10 cellular contexts compared by ENCODE assay signal in genomic region chr11:62402226-62402625, GRCh38. TPM values are rescaled to one million over a fixed set of nuclear protein-coding genes. Genes with fewer than 3 reads are reported as not detected.
DNase-seq lines count a peak whose midpoint lies in the region; ATAC-seq and TF ChIP-seq lines count a peak whose summit lies in the region.
"Had no signal": no experiment of that assay in that cellular context is flagged by ENCODE, and none has a peak within 500 bp of the region (broad histone marks: within the 10 kb centered on the region; RNA-seq: fewer than 3 reads in every experiment).

No MANE protein-coding gene starts in this region.

- peak overlapping the region; percentile 77 for H3K27ac Mint-ChIP-seq in CD4-positive, alpha-beta T cell

- no peaks in the 10 kb centered on the region for H3K27me3 Mint-ChIP-seq in CD4-positive, alpha-beta T cell

- peak; percentile 14 to 62 (median 32) for DNase-seq in CD4-positive, alpha-beta T cell
- peak; percentile 77 for DNase-seq in activated CD8-positive, alpha-beta memory T cell treated with anti-CD3 and anti-CD28 coated beads for 24 hours
- DNase-seq in fibroblast of villous mesenchyme (ENCODE audit: low read depth): peak; percentile 31
- peak in 3 of 4 experiments; percentile 27 to 49 (median 30) for DNase-seq in stimulated activated CD4-positive, alpha-beta T cell treated with anti-CD3 and anti-CD28 coated beads, Interleukin-1b, Interleukin-23, amount 100 ng/mL, for 24 hours (ENCODE audit: low read depth in 4 of 4, low spot score in 1 of 4)
- DNase-seq in HCEC 1CT: no peak
- no peak for DNase-seq in retina

- no peak overlapping the region for H3K4me3 ChIP-seq in fibroblast of villous mesenchyme (ENCODE audit: low read depth, low read length)

- H3K9me3 ChIP-seq in CD4-positive, alpha-beta T cell (ENCODE audit: control insufficient read depth, low read length): no peaks in the 10 kb centered on the region

- ATAC-seq in CD4-positive, alpha-beta T cell (ENCODE audit: poor library complexity): peak; percentile 96
- no peak for ATAC-seq in GM19463 (IDR thresholded peaks at IDR 0.05; ENCODE audit: unreplicated experiment)
- no peak for ATAC-seq in GM21528 (IDR thresholded peaks at IDR 0.05; ENCODE audit: low FRiP score, unreplicated experiment)

- CTCF ChIA-PET in CD4-positive, alpha-beta T cell (lab: Charles Lee): interaction anchor here (0.8 to 1.3 kb wide), 3 partner anchors 9 to 158 kb away, joined by 3 to 4 read pairs (median 3); no protein-coding TSS in a partner anchor

- no peak for TF ChIP-seq CTCF in CD4-positive, alpha-beta T cell (IDR thresholded peaks at IDR 0.05)
- TF ChIP-seq CTCF in fibroblast of villous mesenchyme (IDR thresholded peaks at IDR 0.05; ENCODE audit: insufficient read depth, low read depth, low read length): no peak

- intact Hi-C loops in CD4-positive, alpha-beta T cell (cut with DNase I, micrococcal nuclease): no loop called here

- no peaks in the 10 kb centered on the region for H3K9me3 Mint-ChIP-seq in CD4-positive, alpha-beta T cell
- H3K9me3 Mint-ChIP-seq: IgD-negative memory B cell had no signal

- POLR2A ChIA-PET in CD4-positive, alpha-beta T cell (lab: Charles Lee): interaction anchor here (0.8 to 1.4 kb wide), 4 partner anchors 172 to 454 kb away, joined by 3 to 5 read pairs (median 4); partner anchors contain the start of genes EEF1G and TUT1

- no peaks in the 10 kb centered on the region for H3K27me3 ChIP-seq in CD4-positive, alpha-beta T cell (ENCODE audit: control insufficient read depth, insufficient read depth, low read length)

- H3K27ac ChIP-seq in CD4-positive, alpha-beta T cell (ENCODE audit: low read depth, low read length): peak overlapping the region; percentile 66

- H3K36me3 Mint-ChIP-seq in CD4-positive, alpha-beta T cell (ENCODE audit: low read depth): no peaks in the 10 kb centered on the region

- H3K4me3 Mint-ChIP-seq in CD4-positive, alpha-beta T cell: peak overlapping the region; percentile 82

- peaks cover 29% of the 10 kb centered on the region for H3K4me1 Mint-ChIP-seq in CD4-positive, alpha-beta T cell (ENCODE audit: low read depth)

RNA-seq across cellular contexts. Expression of gene SCGB1A1, which starts 16.6 kb away (rescaled TPM):
- total RNA-seq in CD4-positive, alpha-beta T cell: not detected
- not detected in 2 replicates for total RNA-seq in fibroblast of villous mesenchyme
- total RNA-seq: dermis microvascular lymphatic vessel endothelial cell had no signal

Comparison
In these comparisons a context has a peak if more than half of its experiments do, and no peak if none do; other contexts are left out.
1. DNase-seq: peak in CD4-positive, alpha-beta T cell (10 of 10), activated CD8-positive, alpha-beta memory T cell treated with anti-CD3 and anti-CD28 coated beads for 24 hours (single experiment), fibroblast of villous mesenchyme (single experiment) and stimulated activated CD4-positive, alpha-beta T cell treated with anti-CD3 and anti-CD28 coated beads, Interleukin-1b, Interleukin-23, amount 100 ng/mL, for 24 hours (3 of 4); none in HCEC 1CT (single experiment) and retina (single experiment).